Comparison of ENCODE assay signal across 8 cellular contexts in the genomic region with DNA sequence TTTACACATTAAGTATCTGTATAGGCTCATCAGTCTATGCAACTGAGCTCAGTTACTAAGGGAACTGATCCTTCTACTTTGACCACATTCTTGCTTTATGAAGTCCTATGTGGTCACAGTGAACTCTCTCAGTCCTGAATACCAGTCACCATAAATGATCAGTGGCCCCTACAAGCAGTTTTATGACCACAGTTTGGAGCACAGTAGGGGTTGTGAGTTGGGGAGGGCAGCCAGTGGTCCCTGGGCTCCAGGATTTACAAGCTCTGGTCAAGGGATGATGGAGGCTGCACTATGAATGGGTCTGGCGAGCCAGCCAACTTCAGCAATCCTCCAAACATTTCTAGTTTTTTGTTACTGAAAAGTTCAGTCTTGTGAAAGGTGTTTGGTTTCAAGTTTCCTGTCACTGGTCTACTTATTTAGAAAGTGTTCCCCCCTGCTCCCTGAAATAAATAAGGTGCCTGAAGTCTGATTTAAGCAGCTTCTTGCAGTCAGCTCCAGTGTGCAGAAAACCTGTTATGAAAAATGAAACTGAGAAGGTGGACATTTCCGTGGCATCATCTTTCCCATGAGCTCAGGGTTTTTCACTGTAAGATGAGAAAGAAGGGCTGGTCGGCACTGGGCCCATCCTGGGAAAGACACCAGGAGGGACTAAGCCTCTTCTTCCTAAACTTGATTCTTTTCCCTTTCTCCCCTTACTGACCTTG.
A peak's percentile ranks its signal among the peaks of the same experiment; 100 is the strongest.
DNase-seq lines count a peak whose midpoint lies in the region; ATAC-seq and TF ChIP-seq lines count a peak whose summit lies in the region.

No MANE protein-coding gene starts in this region.

- H3K27ac ChIP-seq in thyroid gland, result peak overlapping the region; percentile 79 to 88 (median 80)

- intact Hi-C loops in thyroid gland (cut with DNase I), result no loop called here

- ATAC-seq in GM19324 (IDR thresholded peaks at IDR 0.05; ENCODE audit: low FRiP score, unreplicated experiment) (peak; percentile 65), HG03159 (IDR thresholded peaks at IDR 0.05; ENCODE audit: unreplicated experiment) (peak; percentile 90)

- no peak overlapping the region for H3K4me3 ChIP-seq in thyroid gland (replicated peaks in 1 of 3)

- no peaks in the 10 kb centered on the region for H3K36me3 ChIP-seq in thyroid gland

- TF ChIP-seq POLR2A in thyroid gland (IDR thresholded peaks at IDR 0.05), result no peak

- H3K4me1 ChIP-seq in thyroid gland, result peaks cover 52 to 64% of the 10 kb centered on the region in 2 donors

- H3K27me3 ChIP-seq in thyroid gland, result no peaks in the 10 kb centered on the region

- H3K9me3 ChIP-seq in thyroid gland, result no peaks in the 10 kb centered on the region

- no peak for TF ChIP-seq CTCF in thyroid gland (IDR thresholded peaks at IDR 0.05)

- peak; percentile 34 for DNase-seq in CD1c-positive myeloid dendritic cell (ENCODE audit: extremely low spot score)
- DNase-seq in central memory CD4-positive, alpha-beta T cell, result peak; percentile 18
- no peak for DNase-seq in thyroid gland
- no peak for DNase-seq in effector CD8-positive, alpha-beta T cell (lab: John Stamatoyannopoulos, UW)
- DNase-seq in hepatic stellate cell (ENCODE audit: low spot score), result no peak
- DNase-seq in AML-193 (lab: John Stamatoyannopoulos, UW), result no peak

- WGBS in thyroid gland, 2 donors, result 59 to 86% methylated on average over 3 of the region's 3 CpGs

Comparison
In these comparisons a context has a peak if more than half of its experiments do, and no peak if none do; other contexts are left out.
1. DNase-seq: peak in CD1c-positive myeloid dendritic cell (single experiment) and central memory CD4-positive, alpha-beta T cell (single experiment); none in thyroid gland (0 of 2), effector CD8-positive, alpha-beta T cell (single experiment), hepatic stellate cell (single experiment) and AML-193 (0 of 2).